In genomic region chr2:134175834-134176233, GRCh38 we compare ENCODE assay signal across 28 cellular contexts.
DNase-seq lines count a peak whose midpoint lies in the region; ATAC-seq, FAIRE-seq and TF ChIP-seq lines count a peak whose summit lies in the region.
"Had no signal": no experiment of that assay in that cellular context is flagged by ENCODE, and none has a peak within 500 bp of the region (broad histone marks: within the 10 kb centered on the region; RNA-seq: fewer than 3 reads in every experiment).

No MANE protein-coding gene starts in this region.

- DNase-seq in left ventricle myocardium inferior (no peak), left cardiac atrium (no peak), T-helper 17 cell (no peak), endothelial cell of umbilical vein (ENCODE audit: low read depth, low spot score) (peak; percentile 63), HUDEP-2 (lab: John Stamatoyannopoulos, UW; ENCODE audit: unreplicated experiment in 76 of 76) (no peak), right lobe of liver (no peak)
- DNase-seq: activated CD4-positive, CD25-positive, alpha-beta regulatory T cell treated with anti-CD3 and anti-CD28 coated beads, Interleukin-2, amount 50 U/mL, for 72 hours; activated CD8-positive, alpha-beta memory T cell treated with anti-CD3 and anti-CD28 coated beads for 24 hours; activated T-cell treated with anti-CD3 and anti-CD28 coated beads, Interleukin-2, amount 50 U/mL, for 1 hour; dorsolateral prefrontal cortex; head of caudate nucleus; mesenchymal stem cell; NCI-H1048; NCI-H187 treated with DMSO at 0.1 percent for 48 hours; NCI-H2227 treated with DMSO at 0.1 percent for 48 hours; NCI-H82; pancreas; Right ventricle myocardium superior; stimulated activated CD4-positive, alpha-beta T cell treated with anti-CD3 and anti-CD28 coated beads, Interleukin-4, amount 100 ng/mL, for 24 hours; stimulated activated naive CD8-positive, alpha-beta T cell treated with anti-CD3 and anti-CD28 coated beads, Interleukin-15, Interleukin-2, amounts not matched to agents 100 U/mL and 50 U/mL, for 24 hours; SW 1271 had no signal

- H3K27me3 ChIP-seq in left ventricle myocardium inferior (ENCODE audit: low read depth) (no peaks in the 10 kb centered on the region), endothelial cell of umbilical vein (ENCODE audit: control insufficient read depth in 2 of 2, insufficient read depth in 2 of 2, low read length in 2 of 2) (no peaks in the 10 kb centered on the region), right lobe of liver (no peaks in the 10 kb centered on the region)
- H3K27me3 ChIP-seq: BLaER1, dorsolateral prefrontal cortex, pancreas had no signal

- POLR2A ChIA-PET in endothelial cell of umbilical vein (lab: Charles Lee), result no interaction called here

- H3K4me3 ChIP-seq in left ventricle myocardium inferior, result no peak overlapping the region
- no peak overlapping the region for H3K4me3 ChIP-seq in endothelial cell of umbilical vein (replicated peaks in 1 of 3; ENCODE audit: insufficient read depth in 1 of 3, low read depth in 1 of 3, low read length in 3 of 3)
- H3K4me3 ChIP-seq in right lobe of liver, result no peak overlapping the region
- H3K4me3 ChIP-seq: BLaER1, dorsolateral prefrontal cortex, pancreas, thoracic aorta had no signal

- H3K27ac Mint-ChIP-seq in T-helper 17 cell, result peak overlapping the region; percentile 95
- H3K27ac Mint-ChIP-seq in stimulated activated memory B cell treated with anti-CD40 and anti-IgM and Interleukin-4, amounts not matched to agents 10 μg/mL and 1 μg/mL and 100 μg/mL, for 72 hours, result peak overlapping the region; percentile 76

- H3K36me3 ChIP-seq in left ventricle myocardium inferior (no peaks in the 10 kb centered on the region), endothelial cell of umbilical vein (ENCODE audit: control insufficient read depth in 2 of 2, extremely low read depth in 1 of 2, insufficient read depth in 2 of 2, low read length in 2 of 2) (no peaks in the 10 kb centered on the region), right lobe of liver (no peaks in the 10 kb centered on the region)
- H3K36me3 ChIP-seq: pancreas, thoracic aorta had no signal

- peak; percentile 59 for FAIRE-seq in endothelial cell of umbilical vein (lab: Jason Lieb, UNC)
- FAIRE-seq: HepG2, pancreas had no signal

- no peak for TF ChIP-seq POLR2A in endothelial cell of umbilical vein (IDR thresholded peaks at IDR 0.05; ENCODE audit: low read depth, low read length)
- TF ChIP-seq POLR2A in right lobe of liver (IDR thresholded peaks at IDR 0.05), result no peak

- H3K9ac ChIP-seq in endothelial cell of umbilical vein (replicated peaks; ENCODE audit: extremely low read depth, insufficient read depth, low read length), result no peak overlapping the region
- H3K9ac ChIP-seq: BLaER1 had no signal

- BruUV-seq in endothelial cell of umbilical vein (replicated peaks; lab: Mats Ljungman, UMichigan), result no TSS peak

- dilution Hi-C loops in endothelial cell of umbilical vein (cut with MboI; ENCODE audit: extremely low pct_ligation_motif_present, low sequenced_read_pairs), result no loop called here

- H3K27me3 Mint-ChIP-seq in T-helper 17 cell, result no peaks in the 10 kb centered on the region
- no peaks in the 10 kb centered on the region for H3K27me3 Mint-ChIP-seq in stimulated activated memory B cell treated with anti-CD40 and anti-IgM and Interleukin-4, amounts not matched to agents 10 μg/mL and 1 μg/mL and 100 μg/mL, for 72 hours

- peaks cover 16% of the 10 kb centered on the region for H3K79me2 ChIP-seq in endothelial cell of umbilical vein (ENCODE audit: control insufficient read depth, insufficient read depth, low read length)

- WGBS in right lobe of liver (ENCODE audit: insufficient coverage, low coverage, low lambda C conversion rate, missing lambda C conversion rate), result 82% methylated on average over 1 of the region's 1 CpG

- ATAC-seq in left cardiac atrium, result no peak
- ATAC-seq in T-helper 17 cell, result no peak
- ATAC-seq in stimulated activated memory B cell treated with anti-CD40 and anti-IgM and Interleukin-4, amounts not matched to agents 10 μg/mL and 1 μg/mL and 100 μg/mL, for 72 hours, result no peak
- no peak for ATAC-seq in right lobe of liver
- no peak for ATAC-seq in HG02678 (IDR thresholded peaks at IDR 0.05; ENCODE audit: unreplicated experiment)
- ATAC-seq: HCT116; HepG2; pancreas; stimulated activated naive CD8-positive, alpha-beta T cell treated with anti-CD3 and anti-CD28 coated beads, Interleukin-15, Interleukin-2, amounts not matched to agents 100 U/mL and 50 U/mL, for 24 hours had no signal

- peaks cover 71% of the 10 kb centered on the region for H3K4me1 Mint-ChIP-seq in T-helper 17 cell
- H3K4me1 Mint-ChIP-seq in stimulated activated memory B cell treated with anti-CD40 and anti-IgM and Interleukin-4, amounts not matched to agents 10 μg/mL and 1 μg/mL and 100 μg/mL, for 72 hours, result peaks cover 84% of the 10 kb centered on the region

- CTCF ChIA-PET in endothelial cell of umbilical vein (lab: Charles Lee), result interaction anchor here (1.0 to 1.5 kb wide), 7 partner anchors 15 to 275 kb away, joined by 3 to 8 read pairs (median 4); no protein-coding TSS in a partner anchor

- TF ChIP-seq CTCF in left ventricle myocardium inferior (IDR thresholded peaks at IDR 0.05; ENCODE audit: borderline replicate concordance) (no peak), endothelial cell of umbilical vein (IDR thresholded peaks at IDR 0.05; ENCODE audit: extremely low read depth in 1 of 2, insufficient read depth in 1 of 2, low read depth in 1 of 2, low read length in 2 of 2) (no peak), right lobe of liver (IDR thresholded peaks at IDR 0.05) (no peak)

- intact Hi-C loops in left ventricle myocardium inferior (cut with micrococcal nuclease) (no loop called here), left cardiac atrium (cut with DNase I) (no loop called here), endothelial cell of umbilical vein (cut with micrococcal nuclease) (loop anchor here (5.0 kb wide), 1 partner anchor 126 kb away; no protein-coding TSS in a partner anchor), right lobe of liver (cut with DNase I) (no loop called here)

- H3K4me1 ChIP-seq in left ventricle myocardium inferior (peaks cover 100% of the 10 kb centered on the region), endothelial cell of umbilical vein (ENCODE audit: control insufficient read depth, extremely low read depth, insufficient read depth, low read length) (peaks cover 35% of the 10 kb centered on the region), right lobe of liver (no peaks in the 10 kb centered on the region)

- no peak overlapping the region for H2AFZ ChIP-seq in endothelial cell of umbilical vein (ENCODE audit: low read depth, low read length)

- no peaks in the 10 kb centered on the region for H4K20me1 ChIP-seq in endothelial cell of umbilical vein (replicated peaks; ENCODE audit: control insufficient read depth, extremely low read depth, insufficient read depth, low read length)

- no peaks in the 10 kb centered on the region for H3K9me3 Mint-ChIP-seq in stimulated activated memory B cell treated with anti-CD40 and anti-IgM and Interleukin-4, amounts not matched to agents 10 μg/mL and 1 μg/mL and 100 μg/mL, for 72 hours

- H3K36me3 Mint-ChIP-seq in T-helper 17 cell (ENCODE audit: low read depth), result peaks cover 3% of the 10 kb centered on the region
- peaks cover 7% of the 10 kb centered on the region for H3K36me3 Mint-ChIP-seq in stimulated activated memory B cell treated with anti-CD40 and anti-IgM and Interleukin-4, amounts not matched to agents 10 μg/mL and 1 μg/mL and 100 μg/mL, for 72 hours

- H3K4me3 Mint-ChIP-seq in T-helper 17 cell, result peak overlapping the region; percentile 19
- H3K4me3 Mint-ChIP-seq in stimulated activated memory B cell treated with anti-CD40 and anti-IgM and Interleukin-4, amounts not matched to agents 10 μg/mL and 1 μg/mL and 100 μg/mL, for 72 hours, result no peak overlapping the region

- H3K9me3 ChIP-seq in left ventricle myocardium inferior (replicated peaks) (no peaks in the 10 kb centered on the region), T-helper 17 cell (ENCODE audit: control insufficient read depth, low read length, poor library complexity, severe bottlenecking) (no peaks in the 10 kb centered on the region), endothelial cell of umbilical vein (replicated peaks; ENCODE audit: control insufficient read depth, insufficient read depth, low read length) (no peaks in the 10 kb centered on the region), right lobe of liver (no peaks in the 10 kb centered on the region)
- H3K9me3 ChIP-seq: BLaER1, pancreas, thoracic aorta had no signal

- H3K4me2 ChIP-seq in endothelial cell of umbilical vein (ENCODE audit: insufficient read depth, low read length), result peak overlapping the region; percentile 39

- H3K27ac ChIP-seq in left ventricle myocardium inferior (replicated peaks), result peak overlapping the region; percentile 82
- peak overlapping the region; percentile 63 for H3K27ac ChIP-seq in endothelial cell of umbilical vein (ENCODE audit: insufficient read depth, low read depth, low read length)
- H3K27ac ChIP-seq in right lobe of liver, result no peak overlapping the region
- H3K27ac ChIP-seq: BLaER1, dorsolateral prefrontal cortex, HL-60, pancreas, thoracic aorta had no signal

- H3K9me1 ChIP-seq in endothelial cell of umbilical vein (replicated peaks; ENCODE audit: control insufficient read depth, extremely low read depth, insufficient read depth, low read length), result no peaks in the 10 kb centered on the region

TF ChIP-seq in endothelial cell of umbilical vein, 7 proteins besides CTCF, POLR2A, EP300 and RAD21:
- TF ChIP-seq GATA2 (IDR thresholded peaks at IDR 0.05; ENCODE audit: insufficient read depth, insufficient read length, low read depth, low read length), result no peak
- TF ChIP-seq FOS (IDR thresholded peaks at IDR 0.05; ENCODE audit: borderline replicate concordance, insufficient read depth, low read length), result peak; percentile 34
- TF ChIP-seq MAX (IDR thresholded peaks at IDR 0.05; ENCODE audit: insufficient read depth, insufficient read length), result no peak

Comparison
In these comparisons a context has a peak if more than half of its experiments do, and no peak if none do; other contexts are left out.
1. H3K27ac ChIP-seq: peak in left ventricle myocardium inferior (single experiment) and endothelial cell of umbilical vein (single experiment); none in right lobe of liver (0 of 3).